ENCODE assay signal across 1 cellular context in the genomic region with DNA sequence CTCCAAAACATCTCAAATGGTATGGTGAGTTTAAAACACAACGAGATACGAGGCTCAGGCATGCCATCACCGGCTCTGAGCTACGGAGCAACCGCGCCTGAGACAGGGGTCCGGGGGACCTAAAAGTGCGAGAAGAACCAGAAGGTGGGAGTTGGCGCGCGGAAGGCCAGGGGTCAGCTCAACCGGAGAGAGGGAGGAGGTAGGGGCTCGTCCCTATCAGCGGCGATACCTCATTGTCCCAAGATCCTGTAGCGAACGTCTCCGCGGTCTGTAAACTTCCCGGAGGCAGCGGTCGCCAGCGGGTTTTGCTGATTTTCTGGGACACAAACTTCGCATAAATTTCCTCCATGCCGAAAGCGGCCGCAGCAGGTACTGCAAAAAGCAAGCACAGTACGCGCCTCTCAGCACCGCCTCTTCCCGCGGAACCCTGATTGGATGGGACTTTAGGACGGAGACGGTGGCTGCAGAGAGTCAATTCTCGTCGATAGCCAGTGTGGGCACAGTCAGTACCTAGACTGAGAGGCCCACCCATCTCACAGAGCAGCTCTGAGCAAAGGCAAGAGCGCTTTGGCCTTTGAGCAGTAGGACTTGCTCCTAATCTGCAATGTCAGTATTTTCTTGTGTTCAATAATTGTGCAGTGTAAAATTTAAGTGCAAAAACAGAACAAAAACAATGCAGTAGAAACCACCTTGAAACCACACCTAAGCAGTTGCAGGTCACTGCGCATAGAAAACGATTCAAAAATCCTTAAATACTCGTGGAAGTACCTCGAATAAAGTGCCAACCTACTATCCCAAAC.
TF ChIP-seq lines count a peak whose summit lies in the region.

A gene with protein sequence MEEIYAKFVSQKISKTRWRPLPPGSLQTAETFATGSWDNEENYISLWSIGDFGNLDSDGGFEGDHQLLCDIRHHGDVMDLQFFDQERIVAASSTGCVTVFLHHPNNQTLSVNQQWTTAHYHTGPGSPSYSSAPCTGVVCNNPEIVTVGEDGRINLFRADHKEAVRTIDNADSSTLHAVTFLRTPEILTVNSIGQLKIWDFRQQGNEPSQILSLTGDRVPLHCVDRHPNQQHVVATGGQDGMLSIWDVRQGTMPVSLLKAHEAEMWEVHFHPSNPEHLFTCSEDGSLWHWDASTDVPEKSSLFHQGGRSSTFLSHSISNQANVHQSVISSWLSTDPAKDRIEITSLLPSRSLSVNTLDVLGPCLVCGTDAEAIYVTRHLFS (minus strand): TSS at position 383 of the 800 bp plus-strand sequence. CDS start 34 bp downstream, at position 349.

TF ChIP-seq in K562, 482 proteins besides CTCF, POLR2A, EP300 and RAD21 (continued from another document and continues in another):
- TF ChIP-seq, protein P1, sequence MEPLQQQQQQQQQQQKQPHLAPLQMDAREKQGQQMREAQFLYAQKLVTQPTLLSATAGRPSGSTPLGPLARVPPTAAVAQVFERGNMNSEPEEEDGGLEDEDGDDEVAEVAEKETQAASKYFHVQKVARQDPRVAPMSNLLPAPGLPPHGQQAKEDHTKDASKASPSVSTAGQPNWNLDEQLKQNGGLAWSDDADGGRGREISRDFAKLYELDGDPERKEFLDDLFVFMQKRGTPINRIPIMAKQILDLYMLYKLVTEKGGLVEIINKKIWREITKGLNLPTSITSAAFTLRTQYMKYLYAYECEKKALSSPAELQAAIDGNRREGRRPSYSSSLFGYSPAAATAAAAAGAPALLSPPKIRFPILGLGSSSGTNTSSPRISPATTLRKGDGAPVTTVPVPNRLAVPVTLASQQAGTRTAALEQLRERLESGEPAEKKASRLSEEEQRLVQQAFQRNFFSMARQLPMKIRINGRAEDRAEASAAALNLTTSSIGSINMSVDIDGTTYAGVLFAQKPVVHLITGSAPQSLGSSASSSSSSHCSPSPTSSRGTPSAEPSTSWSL (CRISPR knock-in tag; IDR thresholded peaks at IDR 0.05; ENCODE audit: borderline replicate concordance): no peak
- TF ChIP-seq, protein P2, sequence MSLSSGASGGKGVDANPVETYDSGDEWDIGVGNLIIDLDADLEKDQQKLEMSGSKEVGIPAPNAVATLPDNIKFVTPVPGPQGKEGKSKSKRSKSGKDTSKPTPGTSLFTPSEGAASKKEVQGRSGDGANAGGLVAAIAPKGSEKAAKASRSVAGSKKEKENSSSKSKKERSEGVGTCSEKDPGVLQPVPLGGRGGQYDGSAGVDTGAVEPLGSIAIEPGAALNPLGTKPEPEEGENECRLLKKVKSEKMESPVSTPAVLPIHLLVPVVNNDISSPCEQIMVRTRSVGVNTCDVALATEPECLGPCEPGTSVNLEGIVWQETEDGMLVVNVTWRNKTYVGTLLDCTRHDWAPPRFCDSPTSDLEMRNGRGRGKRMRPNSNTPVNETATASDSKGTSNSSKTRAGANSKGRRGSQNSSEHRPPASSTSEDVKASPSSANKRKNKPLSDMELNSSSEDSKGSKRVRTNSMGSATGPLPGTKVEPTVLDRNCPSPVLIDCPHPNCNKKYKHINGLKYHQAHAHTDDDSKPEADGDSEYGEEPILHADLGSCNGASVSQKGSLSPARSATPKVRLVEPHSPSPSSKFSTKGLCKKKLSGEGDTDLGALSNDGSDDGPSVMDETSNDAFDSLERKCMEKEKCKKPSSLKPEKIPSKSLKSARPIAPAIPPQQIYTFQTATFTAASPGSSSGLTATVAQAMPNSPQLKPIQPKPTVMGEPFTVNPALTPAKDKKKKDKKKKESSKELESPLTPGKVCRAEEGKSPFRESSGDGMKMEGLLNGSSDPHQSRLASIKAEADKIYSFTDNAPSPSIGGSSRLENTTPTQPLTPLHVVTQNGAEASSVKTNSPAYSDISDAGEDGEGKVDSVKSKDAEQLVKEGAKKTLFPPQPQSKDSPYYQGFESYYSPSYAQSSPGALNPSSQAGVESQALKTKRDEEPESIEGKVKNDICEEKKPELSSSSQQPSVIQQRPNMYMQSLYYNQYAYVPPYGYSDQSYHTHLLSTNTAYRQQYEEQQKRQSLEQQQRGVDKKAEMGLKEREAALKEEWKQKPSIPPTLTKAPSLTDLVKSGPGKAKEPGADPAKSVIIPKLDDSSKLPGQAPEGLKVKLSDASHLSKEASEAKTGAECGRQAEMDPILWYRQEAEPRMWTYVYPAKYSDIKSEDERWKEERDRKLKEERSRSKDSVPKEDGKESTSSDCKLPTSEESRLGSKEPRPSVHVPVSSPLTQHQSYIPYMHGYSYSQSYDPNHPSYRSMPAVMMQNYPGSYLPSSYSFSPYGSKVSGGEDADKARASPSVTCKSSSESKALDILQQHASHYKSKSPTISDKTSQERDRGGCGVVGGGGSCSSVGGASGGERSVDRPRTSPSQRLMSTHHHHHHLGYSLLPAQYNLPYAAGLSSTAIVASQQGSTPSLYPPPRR (CRISPR knock-in tag; IDR thresholded peaks at IDR 0.05; ENCODE audit: borderline replicate concordance): no peak
- TF ChIP-seq ZBTB7A (IDR thresholded peaks at IDR 0.05; ENCODE audit: borderline replicate concordance, control insufficient read depth, low read depth, low read length) (peak; percentile 71), PTBP1 (IDR thresholded peaks at IDR 0.05; ENCODE audit: low read depth, low read length) (no peak), XRCC4 (IDR thresholded peaks at IDR 0.05; ENCODE audit: extremely low read depth, insufficient read depth, insufficient read length) (no peak), SMARCE1 (IDR thresholded peaks at IDR 0.05) (peak; percentile 73), NCOA1 (IDR thresholded peaks at IDR 0.05; ENCODE audit: low read depth) (peak; percentile 40), ZNF79 (CRISPR knock-in tag; IDR thresholded peaks at IDR 0.05; ENCODE audit: low read depth) (no peak), MAZ (CRISPR knock-in tag; conservative IDR thresholded peaks at IDR 0.05 in 1 of 2, IDR thresholded peaks at IDR 0.05 in 1 of 2) (peak; percentile 16 to 23; a peak in 1 of 4 replicates), ZNF146 (CRISPR knock-in tag; IDR thresholded peaks at IDR 0.05; ENCODE audit: unreplicated experiment) (no peak), NR4A1 (CRISPR knock-in tag; IDR thresholded peaks at IDR 0.05) (no peak), NR4A1 (tag; IDR thresholded peaks at IDR 0.05) (no peak), RFX7 (CRISPR knock-in tag; IDR thresholded peaks at IDR 0.05) (no peak), ZNF347 (CRISPR knock-in tag; IDR thresholded peaks at IDR 0.05; ENCODE audit: low read depth) (no peak), ZNF778 (CRISPR knock-in tag; IDR thresholded peaks at IDR 0.05) (no peak), POLR2H (tag; IDR thresholded peaks at IDR 0.05; ENCODE audit: low read depth) (no peak), MYBL2 (IDR thresholded peaks at IDR 0.05; ENCODE audit: low read depth) (no peak; the same call in 1 of the 2 replicates), MYBL2 (CRISPR knock-in tag; IDR thresholded peaks at IDR 0.05; ENCODE audit: borderline replicate concordance) (no peak)
- TF ChIP-seq, protein P3, sequence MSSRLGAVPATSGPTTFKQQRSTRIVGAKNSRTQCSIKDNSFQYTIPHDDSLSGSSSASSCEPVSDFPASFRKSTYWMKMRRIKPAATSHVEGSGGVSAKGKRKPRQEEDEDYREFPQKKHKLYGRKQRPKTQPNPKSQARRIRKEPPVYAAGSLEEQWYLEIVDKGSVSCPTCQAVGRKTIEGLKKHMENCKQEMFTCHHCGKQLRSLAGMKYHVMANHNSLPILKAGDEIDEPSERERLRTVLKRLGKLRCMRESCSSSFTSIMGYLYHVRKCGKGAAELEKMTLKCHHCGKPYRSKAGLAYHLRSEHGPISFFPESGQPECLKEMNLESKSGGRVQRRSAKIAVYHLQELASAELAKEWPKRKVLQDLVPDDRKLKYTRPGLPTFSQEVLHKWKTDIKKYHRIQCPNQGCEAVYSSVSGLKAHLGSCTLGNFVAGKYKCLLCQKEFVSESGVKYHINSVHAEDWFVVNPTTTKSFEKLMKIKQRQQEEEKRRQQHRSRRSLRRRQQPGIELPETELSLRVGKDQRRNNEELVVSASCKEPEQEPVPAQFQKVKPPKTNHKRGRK (tag; IDR thresholded peaks at IDR 0.05): no peak
- TF ChIP-seq, protein P4, sequence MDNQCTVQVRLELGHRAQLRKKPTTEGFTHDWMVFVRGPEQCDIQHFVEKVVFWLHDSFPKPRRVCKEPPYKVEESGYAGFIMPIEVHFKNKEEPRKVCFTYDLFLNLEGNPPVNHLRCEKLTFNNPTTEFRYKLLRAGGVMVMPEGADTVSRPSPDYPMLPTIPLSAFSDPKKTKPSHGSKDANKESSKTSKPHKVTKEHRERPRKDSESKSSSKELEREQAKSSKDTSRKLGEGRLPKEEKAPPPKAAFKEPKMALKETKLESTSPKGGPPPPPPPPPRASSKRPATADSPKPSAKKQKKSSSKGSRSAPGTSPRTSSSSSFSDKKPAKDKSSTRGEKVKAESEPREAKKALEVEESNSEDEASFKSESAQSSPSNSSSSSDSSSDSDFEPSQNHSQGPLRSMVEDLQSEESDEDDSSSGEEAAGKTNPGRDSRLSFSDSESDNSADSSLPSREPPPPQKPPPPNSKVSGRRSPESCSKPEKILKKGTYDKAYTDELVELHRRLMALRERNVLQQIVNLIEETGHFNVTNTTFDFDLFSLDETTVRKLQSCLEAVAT (IDR thresholded peaks at IDR 0.05): peak in 1 of 2 experiments; percentile 40; a peak in 1 of 4 replicates
- TF ChIP-seq, protein P5, sequence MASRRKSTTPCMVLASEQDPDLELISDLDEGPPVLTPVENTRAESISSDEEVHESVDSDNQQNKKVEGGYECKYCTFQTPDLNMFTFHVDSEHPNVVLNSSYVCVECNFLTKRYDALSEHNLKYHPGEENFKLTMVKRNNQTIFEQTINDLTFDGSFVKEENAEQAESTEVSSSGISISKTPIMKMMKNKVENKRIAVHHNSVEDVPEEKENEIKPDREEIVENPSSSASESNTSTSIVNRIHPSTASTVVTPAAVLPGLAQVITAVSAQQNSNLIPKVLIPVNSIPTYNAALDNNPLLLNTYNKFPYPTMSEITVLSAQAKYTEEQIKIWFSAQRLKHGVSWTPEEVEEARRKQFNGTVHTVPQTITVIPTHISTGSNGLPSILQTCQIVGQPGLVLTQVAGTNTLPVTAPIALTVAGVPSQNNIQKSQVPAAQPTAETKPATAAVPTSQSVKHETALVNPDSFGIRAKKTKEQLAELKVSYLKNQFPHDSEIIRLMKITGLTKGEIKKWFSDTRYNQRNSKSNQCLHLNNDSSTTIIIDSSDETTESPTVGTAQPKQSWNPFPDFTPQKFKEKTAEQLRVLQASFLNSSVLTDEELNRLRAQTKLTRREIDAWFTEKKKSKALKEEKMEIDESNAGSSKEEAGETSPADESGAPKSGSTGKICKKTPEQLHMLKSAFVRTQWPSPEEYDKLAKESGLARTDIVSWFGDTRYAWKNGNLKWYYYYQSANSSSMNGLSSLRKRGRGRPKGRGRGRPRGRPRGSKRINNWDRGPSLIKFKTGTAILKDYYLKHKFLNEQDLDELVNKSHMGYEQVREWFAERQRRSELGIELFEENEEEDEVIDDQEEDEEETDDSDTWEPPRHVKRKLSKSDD (conservative IDR thresholded peaks at IDR 0.05; ENCODE audit: low read length): no peak
- TF ChIP-seq, protein P6, sequence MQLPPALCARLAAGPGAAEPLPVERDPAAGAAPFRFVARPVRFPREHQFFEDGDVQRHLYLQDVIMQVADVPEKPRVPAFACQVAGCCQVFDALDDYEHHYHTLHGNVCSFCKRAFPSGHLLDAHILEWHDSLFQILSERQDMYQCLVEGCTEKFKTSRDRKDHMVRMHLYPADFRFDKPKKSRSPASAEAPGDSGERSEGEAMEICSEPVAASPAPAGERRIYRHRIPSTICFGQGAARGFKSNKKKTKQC (CRISPR knock-in tag; IDR thresholded peaks at IDR 0.05): peak; percentile 76; the same call in 1 of the 2 replicates
- TF ChIP-seq, protein P7, sequence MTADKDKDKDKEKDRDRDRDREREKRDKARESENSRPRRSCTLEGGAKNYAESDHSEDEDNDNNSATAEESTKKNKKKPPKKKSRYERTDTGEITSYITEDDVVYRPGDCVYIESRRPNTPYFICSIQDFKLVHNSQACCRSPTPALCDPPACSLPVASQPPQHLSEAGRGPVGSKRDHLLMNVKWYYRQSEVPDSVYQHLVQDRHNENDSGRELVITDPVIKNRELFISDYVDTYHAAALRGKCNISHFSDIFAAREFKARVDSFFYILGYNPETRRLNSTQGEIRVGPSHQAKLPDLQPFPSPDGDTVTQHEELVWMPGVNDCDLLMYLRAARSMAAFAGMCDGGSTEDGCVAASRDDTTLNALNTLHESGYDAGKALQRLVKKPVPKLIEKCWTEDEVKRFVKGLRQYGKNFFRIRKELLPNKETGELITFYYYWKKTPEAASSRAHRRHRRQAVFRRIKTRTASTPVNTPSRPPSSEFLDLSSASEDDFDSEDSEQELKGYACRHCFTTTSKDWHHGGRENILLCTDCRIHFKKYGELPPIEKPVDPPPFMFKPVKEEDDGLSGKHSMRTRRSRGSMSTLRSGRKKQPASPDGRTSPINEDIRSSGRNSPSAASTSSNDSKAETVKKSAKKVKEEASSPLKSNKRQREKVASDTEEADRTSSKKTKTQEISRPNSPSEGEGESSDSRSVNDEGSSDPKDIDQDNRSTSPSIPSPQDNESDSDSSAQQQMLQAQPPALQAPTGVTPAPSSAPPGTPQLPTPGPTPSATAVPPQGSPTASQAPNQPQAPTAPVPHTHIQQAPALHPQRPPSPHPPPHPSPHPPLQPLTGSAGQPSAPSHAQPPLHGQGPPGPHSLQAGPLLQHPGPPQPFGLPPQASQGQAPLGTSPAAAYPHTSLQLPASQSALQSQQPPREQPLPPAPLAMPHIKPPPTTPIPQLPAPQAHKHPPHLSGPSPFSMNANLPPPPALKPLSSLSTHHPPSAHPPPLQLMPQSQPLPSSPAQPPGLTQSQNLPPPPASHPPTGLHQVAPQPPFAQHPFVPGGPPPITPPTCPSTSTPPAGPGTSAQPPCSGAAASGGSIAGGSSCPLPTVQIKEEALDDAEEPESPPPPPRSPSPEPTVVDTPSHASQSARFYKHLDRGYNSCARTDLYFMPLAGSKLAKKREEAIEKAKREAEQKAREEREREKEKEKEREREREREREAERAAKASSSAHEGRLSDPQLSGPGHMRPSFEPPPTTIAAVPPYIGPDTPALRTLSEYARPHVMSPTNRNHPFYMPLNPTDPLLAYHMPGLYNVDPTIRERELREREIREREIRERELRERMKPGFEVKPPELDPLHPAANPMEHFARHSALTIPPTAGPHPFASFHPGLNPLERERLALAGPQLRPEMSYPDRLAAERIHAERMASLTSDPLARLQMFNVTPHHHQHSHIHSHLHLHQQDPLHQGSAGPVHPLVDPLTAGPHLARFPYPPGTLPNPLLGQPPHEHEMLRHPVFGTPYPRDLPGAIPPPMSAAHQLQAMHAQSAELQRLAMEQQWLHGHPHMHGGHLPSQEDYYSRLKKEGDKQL (CRISPR knock-in tag; IDR thresholded peaks at IDR 0.05; ENCODE audit: borderline replicate concordance): no peak
- TF ChIP-seq, protein P8, sequence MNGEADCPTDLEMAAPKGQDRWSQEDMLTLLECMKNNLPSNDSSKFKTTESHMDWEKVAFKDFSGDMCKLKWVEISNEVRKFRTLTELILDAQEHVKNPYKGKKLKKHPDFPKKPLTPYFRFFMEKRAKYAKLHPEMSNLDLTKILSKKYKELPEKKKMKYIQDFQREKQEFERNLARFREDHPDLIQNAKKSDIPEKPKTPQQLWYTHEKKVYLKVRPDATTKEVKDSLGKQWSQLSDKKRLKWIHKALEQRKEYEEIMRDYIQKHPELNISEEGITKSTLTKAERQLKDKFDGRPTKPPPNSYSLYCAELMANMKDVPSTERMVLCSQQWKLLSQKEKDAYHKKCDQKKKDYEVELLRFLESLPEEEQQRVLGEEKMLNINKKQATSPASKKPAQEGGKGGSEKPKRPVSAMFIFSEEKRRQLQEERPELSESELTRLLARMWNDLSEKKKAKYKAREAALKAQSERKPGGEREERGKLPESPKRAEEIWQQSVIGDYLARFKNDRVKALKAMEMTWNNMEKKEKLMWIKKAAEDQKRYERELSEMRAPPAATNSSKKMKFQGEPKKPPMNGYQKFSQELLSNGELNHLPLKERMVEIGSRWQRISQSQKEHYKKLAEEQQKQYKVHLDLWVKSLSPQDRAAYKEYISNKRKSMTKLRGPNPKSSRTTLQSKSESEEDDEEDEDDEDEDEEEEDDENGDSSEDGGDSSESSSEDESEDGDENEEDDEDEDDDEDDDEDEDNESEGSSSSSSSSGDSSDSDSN (IDR thresholded peaks at IDR 0.05; ENCODE audit: borderline replicate concordance in 1 of 2, low read depth in 2 of 2, low read length in 2 of 2): no peak
